ENCODE assay signal across 7 cellular contexts in genomic region chr4:184328022-184328736, GRCh38.
DNase-seq lines count a peak whose midpoint lies in the region; ATAC-seq and TF ChIP-seq lines count a peak whose summit lies in the region.

No MANE protein-coding gene starts in this region.

- TF ChIP-seq POLR2A in spleen (IDR thresholded peaks at IDR 0.05) (no peak), upper lobe of left lung (IDR thresholded peaks at IDR 0.05) (no peak)

- TF ChIP-seq EP300 in upper lobe of left lung (IDR thresholded peaks at IDR 0.05): no peak

- peak overlapping the region; percentile 11 to 84 (median 70) for H3K27ac ChIP-seq in spleen
- H3K27ac ChIP-seq in upper lobe of left lung: peak overlapping the region in 1 of 4 donors; percentile 83

- H3K4me3 ChIP-seq in spleen (peak overlapping the region in 1 of 8 donors; percentile 18), upper lobe of left lung (no peak overlapping the region)

- intact Hi-C loops in spleen (cut with DNase I; ENCODE audit: low total_unique reads): no loop called here

- H3K4me1 ChIP-seq in spleen (peaks cover 10 to 60% (median 51%) of the 10 kb centered on the region in 6 donors), upper lobe of left lung (peaks cover 10 to 25% (median 17%) of the 10 kb centered on the region in 4 donors)

- ATAC-seq in GM18907 (IDR thresholded peaks at IDR 0.05; ENCODE audit: unreplicated experiment) (peak; percentile 81), HG02623 (IDR thresholded peaks at IDR 0.05; ENCODE audit: unreplicated experiment) (peak; percentile 76), upper lobe of left lung (ENCODE audit: low FRiP score in 2 of 2) (no peak)

- no peaks in the 10 kb centered on the region for H3K27me3 ChIP-seq in spleen (replicated peaks in 1 of 7)
- H3K27me3 ChIP-seq in upper lobe of left lung: no peaks in the 10 kb centered on the region

- H3K36me3 ChIP-seq in spleen (no peaks in the 10 kb centered on the region), upper lobe of left lung (no peaks in the 10 kb centered on the region)

- DNase-seq in RPMI8226: peak; percentile 39
- DNase-seq in spleen: no peak
- no peak for DNase-seq in amniotic stem cell (lab: John Stamatoyannopoulos, UW)
- no peak for DNase-seq in NCI-H146 treated with DMSO at 0.1 percent for 48 hours (lab: John Stamatoyannopoulos, UW; ENCODE audit: unreplicated experiment)
- no peak for DNase-seq in upper lobe of left lung

- no peaks in the 10 kb centered on the region for H3K9me3 ChIP-seq in spleen
- H3K9me3 ChIP-seq in upper lobe of left lung: no peaks in the 10 kb centered on the region

- WGBS in spleen, 5 donors: 56 to 69% (median 60%) methylated on average over 7 of the region's 7 CpGs
- 83 to 90% methylated on average over 7 of the region's 7 CpGs for WGBS in upper lobe of left lung, 2 donors

- TF ChIP-seq CTCF in spleen (IDR thresholded peaks at IDR 0.05 in 8 of 11, conservative IDR thresholded peaks at IDR 0.05 in 3 of 11) (no peak), upper lobe of left lung (IDR thresholded peaks at IDR 0.05) (no peak)

Comparison
In these comparisons a context has a peak if more than half of its experiments do, and no peak if none do; other contexts are left out.
1. ATAC-seq: peak in GM18907 (single experiment) and HG02623 (single experiment); none in upper lobe of left lung (0 of 2).